30 cellular contexts compared by ENCODE assay signal in the genomic region with DNA sequence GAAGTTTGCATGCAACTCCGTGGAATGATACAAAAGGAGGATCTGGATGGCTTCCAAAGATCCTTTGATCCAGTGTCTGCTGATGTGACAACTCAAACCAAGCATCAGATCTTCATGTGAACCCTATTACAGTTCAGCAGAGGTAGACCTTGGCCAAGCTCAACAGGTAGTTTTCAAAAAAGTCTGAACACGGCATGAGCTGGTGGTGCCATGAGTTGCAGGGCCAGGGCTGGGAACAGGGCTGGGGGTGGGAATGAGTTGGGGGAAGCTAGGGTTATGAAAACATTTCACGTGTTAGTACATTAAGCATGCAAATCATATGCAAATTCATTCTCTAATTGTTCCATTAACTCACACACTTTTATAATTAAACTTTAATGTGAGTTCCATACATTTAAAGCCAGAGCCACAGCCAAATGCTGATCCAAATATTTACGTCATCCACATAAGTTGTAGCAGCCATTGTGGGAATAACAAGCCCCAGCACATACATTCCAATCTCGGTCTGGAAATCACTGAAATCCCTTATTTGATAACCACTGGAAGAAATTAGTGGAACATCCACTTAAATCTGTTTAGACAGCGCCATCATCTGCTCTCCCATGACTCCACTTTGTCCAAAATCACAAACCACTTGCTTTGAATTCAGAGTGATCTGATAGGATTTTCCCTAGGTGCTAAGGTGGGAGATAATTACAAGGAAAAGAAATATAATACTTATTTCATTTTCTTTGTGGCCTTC.
DNase-seq lines count a peak whose midpoint lies in the region; ATAC-seq and TF ChIP-seq lines count a peak whose summit lies in the region.
"Had no signal": no experiment of that assay in that cellular context is flagged by ENCODE, and none has a peak within 500 bp of the region (broad histone marks: within the 10 kb centered on the region; RNA-seq: fewer than 3 reads in every experiment).

No MANE protein-coding gene starts in this region.

- no peak overlapping the region for H3K4me3 ChIP-seq in AG09309 (ENCODE audit: control insufficient read depth, low read depth, low read length)
- H3K4me3 ChIP-seq: dorsolateral prefrontal cortex, lower lobe of right lung, prostate gland, sigmoid colon, tibial nerve had no signal

- POLR2A ChIA-PET in GM10248 (lab: Yijun Ruan, JAX), result no interaction called here

- CTCF ChIA-PET in GM10248 (lab: Yijun Ruan, JAX), result interaction anchor here (1.0 to 1.3 kb wide), 3 partner anchors 9 to 19 kb away, joined by 3 to 4 read pairs (median 4); no protein-coding TSS in a partner anchor

- ATAC-seq in HG03432 (IDR thresholded peaks at IDR 0.05; ENCODE audit: unreplicated experiment), result no peak
- no peak for ATAC-seq in HG02588 (IDR thresholded peaks at IDR 0.05; ENCODE audit: unreplicated experiment)
- ATAC-seq in HG03565 (IDR thresholded peaks at IDR 0.05; ENCODE audit: unreplicated experiment), result no peak
- ATAC-seq: activated naive CD8-positive, alpha-beta T cell treated with anti-CD3 and anti-CD28 coated beads, Interleukin-2, amount 50 U/mL, for 24 hours; HepG2; lower lobe of right lung; naive thymus-derived CD8-positive, alpha-beta T cell had no signal

- TF ChIP-seq CTCF in AG09309 (IDR thresholded peaks at IDR 0.05; ENCODE audit: control insufficient read depth, insufficient read depth, low read depth, low read length, missing control alignments), result peak; percentile 46
- peak; percentile 13 for TF ChIP-seq CTCF in GM10248 (IDR thresholded peaks at IDR 0.05; ENCODE audit: control extremely low read depth, extremely low read depth, low read depth, missing control alignments)

- DNase-seq in AG09309 (ENCODE audit: low read depth), result peak; percentile 18
- DNase-seq in GM10248 (ENCODE audit: extremely low spot score), result no peak
- peak; percentile 3 for DNase-seq in RPMI7951 (ENCODE audit: low read depth)
- peak; percentile 54 for DNase-seq in fibroblast of peridontal ligament (ENCODE audit: extremely low read depth)
- DNase-seq: activated CD4-positive, alpha-beta T cell treated with anti-CD3 and anti-CD28 coated beads, Interleukin-2, amount 50 U/mL, for 4 hours; activated CD4-positive, CD25-positive, alpha-beta regulatory T cell; activated naive CD4-positive, alpha-beta T cell; activated naive CD8-positive, alpha-beta T cell treated with anti-CD3 and anti-CD28 coated beads, Interleukin-2, amount 50 U/mL, for 24 hours; AML-193; CD4-positive, alpha-beta memory T cell; central memory CD4-positive, alpha-beta T cell; dorsolateral prefrontal cortex; EL; hippocampal formation; Kasumi-1; lower lobe of right lung; naive thymus-derived CD8-positive, alpha-beta T cell; NCI-H1436 treated with DMSO at 0.1 percent for 48 hours; NCI-H446; NCI-H82; nucleus accumbens; sigmoid colon; stimulated activated CD4-positive, alpha-beta T cell treated with anti-CD3 and anti-CD28 coated beads, Interleukin-12 subunit alpha, Interleukin-12 subunit beta, amount 100 ng/mL, for 4 hours; stimulated activated CD4-positive, alpha-beta T cell treated with anti-CD3 and anti-CD28 coated beads, Interleukin-4, amount 100 ng/mL, for 1 hour had no signal
